22 cellular contexts compared by ENCODE assay signal in the genomic region with DNA sequence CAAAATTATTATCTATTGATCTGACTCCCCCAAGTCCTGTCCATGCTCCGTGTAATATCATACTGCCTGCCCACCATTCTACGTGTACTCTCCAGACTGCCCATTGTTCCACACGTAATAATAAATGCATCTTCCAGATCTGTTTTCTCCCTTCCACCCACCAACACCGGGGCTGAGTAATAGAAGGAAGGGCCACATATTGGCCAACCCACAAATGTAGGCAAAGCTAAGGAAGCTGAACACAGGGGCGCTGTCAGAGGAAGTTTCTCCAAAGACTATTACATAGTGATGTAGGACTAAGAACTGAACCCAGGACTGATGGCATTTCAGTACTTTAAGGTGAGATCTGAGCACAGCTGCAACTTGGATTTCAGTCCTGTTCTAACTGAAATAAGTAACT.
"Had no signal": no experiment of that assay in that cellular context is flagged by ENCODE, and none has a peak within 500 bp of the region (broad histone marks: within the 10 kb centered on the region; RNA-seq: fewer than 3 reads in every experiment).

No MANE protein-coding gene starts in this region.

- ATAC-seq: activated CD8-positive, alpha-beta T cell treated with anti-CD3 and anti-CD28 coated beads for 36 hours; activated T-cell treated with anti-CD3 and anti-CD28 coated beads, Interleukin-2, amount 50 U/mL, for 4 hours; activated T-helper 17 cell treated with anti-CD3 and anti-CD28 coated beads, Interleukin-2, amount 50 U/mL, for 72 hours; left lung; right lobe of liver; stimulated activated naive CD8-positive, alpha-beta T cell treated with anti-CD3 and anti-CD28 coated beads, Interleukin-15, Interleukin-2, amounts not matched to agents 100 U/mL and 50 U/mL, for 24 hours had no signal

- H3K27me3 ChIP-seq: brain microvascular endothelial cell, esophagus muscularis mucosa, heart right ventricle, left lung, ovary, right lobe of liver, testis, upper lobe of left lung had no signal

- H3K9me3 ChIP-seq: esophagus muscularis mucosa, heart right ventricle, left lung, ovary, right lobe of liver, testis, upper lobe of left lung had no signal

- H3K36me3 ChIP-seq: brain microvascular endothelial cell, esophagus muscularis mucosa, heart right ventricle, left lung, ovary, right lobe of liver, upper lobe of left lung had no signal

- H3K4me3 ChIP-seq: esophagus muscularis mucosa, heart right ventricle, left lung, ovary, right lobe of liver, testis, upper lobe of left lung had no signal

- DNase-seq: activated B cell treated with CpG ODN at 0.5 μM for 24 hours; activated CD4-positive, alpha-beta T cell treated with anti-CD3 and anti-CD28 coated beads, Interleukin-2, amount 50 U/mL, for 1 hour; activated CD8-positive, alpha-beta T cell treated with anti-CD3 and anti-CD28 coated beads for 36 hours; activated gamma-delta T cell treated with Interleukin-2 at 50 U/mL for 16 hours; activated naive CD4-positive, alpha-beta T cell treated with anti-CD3 and anti-CD28 coated beads, Interleukin-2, amount 50 U/mL, for 16 hours; activated T-cell treated with anti-CD3 and anti-CD28 coated beads, Interleukin-2, amount 50 U/mL, for 4 hours; amniotic stem cell; brain microvascular endothelial cell; central memory CD4-positive, alpha-beta T cell; foreskin melanocyte; heart right ventricle; left lung; naive B cell; ovary; right lobe of liver; stimulated activated CD4-positive, alpha-beta T cell treated with anti-CD3 and anti-CD28 coated beads, Interleukin-2, amount 100 ng/mL, for 48 hours; stimulated activated naive CD8-positive, alpha-beta T cell treated with anti-CD3 and anti-CD28 coated beads, Interleukin-15, Interleukin-2, amounts not matched to agents 100 U/mL and 50 U/mL, for 24 hours; T-helper 2 cell; testis; upper lobe of left lung had no signal

- H3K27ac ChIP-seq: brain microvascular endothelial cell, esophagus muscularis mucosa, left lung, ovary, right lobe of liver, testis, upper lobe of left lung had no signal

- H3K4me1 ChIP-seq: right lobe of liver, testis had no signal
